Comparison of ENCODE assay signal across 8 cellular contexts in the genomic region with DNA sequence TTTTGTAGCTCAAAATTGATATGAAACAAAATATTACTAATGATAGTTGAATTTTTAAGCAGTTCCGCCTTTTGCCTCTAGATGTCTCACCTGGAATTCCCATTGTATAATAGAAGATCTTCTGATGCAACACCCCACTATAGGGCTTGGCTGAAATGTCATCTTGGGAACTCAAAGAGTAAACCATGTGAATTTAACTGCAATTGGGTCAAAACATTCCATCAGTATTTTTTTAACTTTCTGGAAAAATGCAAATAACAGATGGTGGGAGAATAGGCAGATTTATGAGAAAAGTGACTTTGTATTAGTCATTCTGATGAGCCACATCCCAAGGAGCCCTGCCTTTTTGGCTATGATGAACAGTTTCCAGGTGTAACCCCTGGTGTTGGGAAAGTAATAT.
DNase-seq lines count a peak whose midpoint lies in the region; ATAC-seq, FAIRE-seq and TF ChIP-seq lines count a peak whose summit lies in the region.

No MANE protein-coding gene starts in this region.

- TF ChIP-seq POLR2A in erythroblast (IDR thresholded peaks at IDR 0.05; ENCODE audit: low read length): no peak

- ATAC-seq in GM19372 (IDR thresholded peaks at IDR 0.05; ENCODE audit: low read depth, unreplicated experiment): peak; percentile 73
- ATAC-seq in HG03520 (IDR thresholded peaks at IDR 0.05; ENCODE audit: unreplicated experiment): peak; percentile 81
- no peak for ATAC-seq in activated CD4-positive, CD25-positive, alpha-beta regulatory T cell treated with anti-CD3 and anti-CD28 coated beads, Interleukin-2, amount 50 U/mL, for 24 hours

- TF ChIP-seq CTCF in D721Med (IDR thresholded peaks at IDR 0.05; ENCODE audit: insufficient read depth, missing control alignments): peak; percentile 78

- peak; percentile 90 for FAIRE-seq in D721Med (lab: Jason Lieb, UNC)

- no peak for DNase-seq in D721Med (ENCODE audit: insufficient read length, low spot score)
- peak; percentile 77 for DNase-seq in RPMI7951 (ENCODE audit: low read depth)
- DNase-seq in erythroblast (lab: John Stamatoyannopoulos, UW): peak; percentile 1 to 32
- DNase-seq in non-pigmented ciliary epithelial cell (ENCODE audit: low read depth): peak; percentile 54
- no peak for DNase-seq in activated T-cell treated with anti-CD3 and anti-CD28 coated beads for 4 hours

Comparison
In these comparisons a context has a peak if more than half of its experiments do, and no peak if none do; other contexts are left out.
1. DNase-seq: peak in RPMI7951 (single experiment), erythroblast (2 of 2) and non-pigmented ciliary epithelial cell (single experiment); none in D721Med (single experiment) and activated T-cell treated with anti-CD3 and anti-CD28 coated beads for 4 hours (single experiment).
2. ATAC-seq: peak in GM19372 (single experiment) and HG03520 (single experiment); none in activated CD4-positive, CD25-positive, alpha-beta regulatory T cell treated with anti-CD3 and anti-CD28 coated beads, Interleukin-2, amount 50 U/mL, for 24 hours (0 of 2).